14 cellular contexts compared by ENCODE assay signal in genomic region chr17:27226611-27227234, GRCh38.
A peak's percentile ranks its signal among the peaks of the same experiment; 100 is the strongest.
DNase-seq lines count a peak whose midpoint lies in the region; ATAC-seq, FAIRE-seq and TF ChIP-seq lines count a peak whose summit lies in the region.
"Had no signal": no experiment of that assay in that cellular context is flagged by ENCODE, and none has a peak within 500 bp of the region (broad histone marks: within the 10 kb centered on the region; RNA-seq: fewer than 3 reads in every experiment).

No MANE protein-coding gene starts in this region.

- ATAC-seq in lower lobe of right lung: peak; percentile 53 to 88
- ATAC-seq in HG02610 (IDR thresholded peaks at IDR 0.05; ENCODE audit: unreplicated experiment): no peak

- no peak overlapping the region for H3K9ac ChIP-seq in endothelial cell of umbilical vein (replicated peaks; ENCODE audit: extremely low read depth, insufficient read depth, low read length)

- H3K4me2 ChIP-seq in endothelial cell of umbilical vein (ENCODE audit: insufficient read depth, low read length): peak overlapping the region; percentile 55

- peak; percentile 84 for FAIRE-seq in RCC 7860 (lab: Jason Lieb, UNC)
- peak; percentile 92 for FAIRE-seq in endothelial cell of umbilical vein (lab: Jason Lieb, UNC)

- H3K27ac ChIP-seq in endothelial cell of umbilical vein (ENCODE audit: insufficient read depth, low read depth, low read length) (no peak overlapping the region), lower lobe of right lung (no peak overlapping the region)

- intact Hi-C loops in endothelial cell of umbilical vein (cut with micrococcal nuclease): no loop called here
- intact Hi-C loops in lower lobe of right lung (cut with DNase I): no loop called here

- DNase-seq in Daoy (ENCODE audit: low read depth): peak; percentile 68
- DNase-seq in RCC 7860 (ENCODE audit: low spot score): peak; percentile 23
- DNase-seq in endothelial cell of umbilical vein (ENCODE audit: low read depth, low spot score): peak; percentile 56
- no peak for DNase-seq in lower lobe of right lung
- DNase-seq in AG20443 (ENCODE audit: low spot score): no peak
- DNase-seq in amygdala (lab: John Stamatoyannopoulos, UW): no peak
- no peak for DNase-seq in activated T-cell treated with anti-CD3 and anti-CD28 coated beads, Interleukin-2, amount 50 U/mL, for 48 hours
- DNase-seq: activated naive CD8-positive, alpha-beta T cell treated with anti-CD3 and anti-CD28 coated beads, Interleukin-2, amount 10 ng/mL, durations not matched to agents 7 days and 5 days; CD4-positive, CD25-positive, alpha-beta regulatory T cell; effector CD8-positive, alpha-beta T cell; NCI-H2227 treated with DMSO at 0.1 percent for 48 hours; RPMI8226; stimulated activated CD4-positive, alpha-beta T cell treated with anti-CD3 and anti-CD28 coated beads, Interleukin-2, amount 100 ng/mL, for 48 hours had no signal

- no peak for TF ChIP-seq POLR2A in endothelial cell of umbilical vein (IDR thresholded peaks at IDR 0.05; ENCODE audit: low read depth, low read length)

- no peaks in the 10 kb centered on the region for H3K9me3 ChIP-seq in endothelial cell of umbilical vein (replicated peaks; ENCODE audit: control insufficient read depth, insufficient read depth, low read length)
- H3K9me3 ChIP-seq in lower lobe of right lung: no peaks in the 10 kb centered on the region

- H3K4me1 ChIP-seq in endothelial cell of umbilical vein (ENCODE audit: control insufficient read depth, extremely low read depth, insufficient read depth, low read length) (peaks cover 9% of the 10 kb centered on the region), lower lobe of right lung (no peaks in the 10 kb centered on the region)

- no peak overlapping the region for H2AFZ ChIP-seq in endothelial cell of umbilical vein (ENCODE audit: low read depth, low read length)

- H3K79me2 ChIP-seq in endothelial cell of umbilical vein (ENCODE audit: control insufficient read depth, insufficient read depth, low read length): no peaks in the 10 kb centered on the region

- dilution Hi-C loops in endothelial cell of umbilical vein (cut with MboI; ENCODE audit: extremely low pct_ligation_motif_present, low sequenced_read_pairs): no loop called here

- H3K36me3 ChIP-seq in endothelial cell of umbilical vein (ENCODE audit: control insufficient read depth in 2 of 2, extremely low read depth in 1 of 2, insufficient read depth in 2 of 2, low read length in 2 of 2) (no peaks in the 10 kb centered on the region), lower lobe of right lung (no peaks in the 10 kb centered on the region)

- H3K4me3 ChIP-seq in endothelial cell of umbilical vein (replicated peaks in 1 of 3; ENCODE audit: insufficient read depth in 1 of 3, low read depth in 1 of 3, low read length in 3 of 3) (no peak overlapping the region), lower lobe of right lung (no peak overlapping the region)

- H3K27me3 ChIP-seq in endothelial cell of umbilical vein (ENCODE audit: control insufficient read depth in 2 of 2, insufficient read depth in 2 of 2, low read length in 2 of 2): no peaks in the 10 kb centered on the region
- no peaks in the 10 kb centered on the region for H3K27me3 ChIP-seq in lower lobe of right lung (ENCODE audit: low read depth)

- BruUV-seq in endothelial cell of umbilical vein (replicated peaks; lab: Mats Ljungman, UMichigan): no TSS peak

- H3K9me1 ChIP-seq in endothelial cell of umbilical vein (replicated peaks; ENCODE audit: control insufficient read depth, extremely low read depth, insufficient read depth, low read length): no peaks in the 10 kb centered on the region

- POLR2A ChIA-PET in endothelial cell of umbilical vein (lab: Charles Lee): no interaction called here

- CTCF ChIA-PET in endothelial cell of umbilical vein (lab: Charles Lee): interaction anchor here (0.8 to 1.6 kb wide), 8 partner anchors 8 to 376 kb away, joined by 3 to 16 read pairs (median 4); partner anchors contain the start of gene KSR1

- no peaks in the 10 kb centered on the region for H4K20me1 ChIP-seq in endothelial cell of umbilical vein (replicated peaks; ENCODE audit: control insufficient read depth, extremely low read depth, insufficient read depth, low read length)

- no peak for TF ChIP-seq CTCF in endothelial cell of umbilical vein (IDR thresholded peaks at IDR 0.05; ENCODE audit: extremely low read depth in 1 of 2, insufficient read depth in 1 of 2, low read depth in 1 of 2, low read length in 2 of 2)
- TF ChIP-seq CTCF in lower lobe of right lung (IDR thresholded peaks at IDR 0.05): no peak

TF ChIP-seq in endothelial cell of umbilical vein, 7 proteins besides CTCF, POLR2A, EP300 and RAD21:
- no peak for TF ChIP-seq EZH2 (IDR thresholded peaks at IDR 0.05; ENCODE audit: borderline replicate concordance, low read depth, low read length, severe bottlenecking)
- no peak for TF ChIP-seq MYC (IDR thresholded peaks at IDR 0.05; ENCODE audit: low read depth, low read length)
- TF ChIP-seq POLR2AphosphoS5 (IDR thresholded peaks at IDR 0.05; ENCODE audit: insufficient read depth, low read depth, low read length): no peak
- TF ChIP-seq GATA2 (IDR thresholded peaks at IDR 0.05; ENCODE audit: insufficient read depth, insufficient read length, low read depth, low read length): no peak
- TF ChIP-seq JUN (IDR thresholded peaks at IDR 0.05; ENCODE audit: borderline replicate concordance, insufficient read depth, insufficient read length, low read depth): peak; percentile 62
- TF ChIP-seq MAX (IDR thresholded peaks at IDR 0.05; ENCODE audit: insufficient read depth, insufficient read length): no peak
- peak; percentile 94 for TF ChIP-seq FOS (IDR thresholded peaks at IDR 0.05; ENCODE audit: borderline replicate concordance, insufficient read depth, low read length)

Comparison
In these comparisons a context has a peak if more than half of its experiments do, and no peak if none do; other contexts are left out.
1. DNase-seq: peak in Daoy (single experiment), RCC 7860 (single experiment) and endothelial cell of umbilical vein (single experiment); none in lower lobe of right lung (single experiment), AG20443 (single experiment), amygdala (0 of 56) and activated T-cell treated with anti-CD3 and anti-CD28 coated beads, Interleukin-2, amount 50 U/mL, for 48 hours (0 of 2).